In the genomic region with DNA sequence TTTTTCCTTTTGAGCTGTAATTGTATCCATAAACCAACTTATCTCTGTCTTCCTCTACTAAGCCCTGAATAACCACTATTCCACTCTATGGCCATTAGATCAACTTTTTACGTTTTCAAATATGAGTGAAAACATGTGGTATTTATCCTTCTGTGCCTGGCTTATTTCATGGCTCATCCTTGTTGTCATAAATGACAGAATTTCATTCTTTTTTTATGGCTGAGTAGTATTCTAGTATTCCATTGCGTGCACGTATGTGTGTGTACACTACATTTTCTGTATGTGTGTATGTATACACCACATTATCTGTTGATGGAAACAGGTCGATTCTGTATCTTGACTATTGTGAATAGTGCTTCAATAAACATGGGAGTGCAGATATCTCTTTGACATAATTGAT, we compare ENCODE assay signal across 2 cellular contexts.
TF ChIP-seq lines count a peak whose summit lies in the region.

No MANE protein-coding gene starts in this region.

TF ChIP-seq in GM12891, 5 proteins besides CTCF, POLR2A, EP300 and RAD21:
- TF ChIP-seq SPI1 (IDR thresholded peaks at IDR 0.05; ENCODE audit: low read depth, low read length) (no peak), TAF1 (IDR thresholded peaks at IDR 0.05; ENCODE audit: low read depth, low read length) (no peak), PAX5 (IDR thresholded peaks at IDR 0.05; ENCODE audit: insufficient read depth, low read length, severe bottlenecking) (no peak), POU2F2 (IDR thresholded peaks at IDR 0.05; ENCODE audit: low read depth, low read length) (no peak), POLR2AphosphoS5 (IDR thresholded peaks at IDR 0.05; ENCODE audit: low read depth, low read length) (no peak)

TF ChIP-seq in SK-N-SH, 30 proteins besides CTCF, POLR2A, EP300 and RAD21 (continued from another document):
- TF ChIP-seq, protein P1, sequence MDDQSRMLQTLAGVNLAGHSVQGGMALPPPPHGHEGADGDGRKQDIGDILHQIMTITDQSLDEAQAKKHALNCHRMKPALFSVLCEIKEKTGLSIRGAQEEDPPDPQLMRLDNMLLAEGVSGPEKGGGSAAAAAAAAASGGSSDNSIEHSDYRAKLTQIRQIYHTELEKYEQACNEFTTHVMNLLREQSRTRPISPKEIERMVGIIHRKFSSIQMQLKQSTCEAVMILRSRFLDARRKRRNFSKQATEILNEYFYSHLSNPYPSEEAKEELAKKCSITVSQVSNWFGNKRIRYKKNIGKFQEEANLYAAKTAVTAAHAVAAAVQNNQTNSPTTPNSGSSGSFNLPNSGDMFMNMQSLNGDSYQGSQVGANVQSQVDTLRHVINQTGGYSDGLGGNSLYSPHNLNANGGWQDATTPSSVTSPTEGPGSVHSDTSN (IDR thresholded peaks at IDR 0.05) = peak; percentile 41; the same call in 1 of the 2 replicates
- TF ChIP-seq CHD2 (IDR thresholded peaks at IDR 0.05; ENCODE audit: low read length, partially characterized antibody) (no peak), EZH2phosphoT487 (IDR thresholded peaks at IDR 0.05; ENCODE audit: borderline replicate concordance, low read depth) (no peak)
